Comparison of ENCODE assay signal across 18 cellular contexts in genomic region chr17:80294653-80295052, GRCh38.
"Had no signal": no experiment of that assay in that cellular context is flagged by ENCODE, and none has a peak within 500 bp of the region (broad histone marks: within the 10 kb centered on the region; RNA-seq: fewer than 3 reads in every experiment).

No MANE protein-coding gene starts in this region.

- H3K27ac Mint-ChIP-seq: activated T-helper 2 cell treated with anti-CD3 and anti-CD28 coated beads, Interferon-gamma antibody, Interleukin-2, Interleukin-4, amounts not matched to agents 10 μg/mL and 5 μg/mL and 100 μg/mL, durations not matched to agents 14 hours and 24 hours and 36 hours; brain; nephron; stimulated activated memory B cell treated with anti-CD40 and anti-IgM and Interleukin-4, amounts not matched to agents 10 μg/mL and 1 μg/mL and 100 μg/mL, for 72 hours had no signal

- H3K4me1 Mint-ChIP-seq: brain; stimulated activated memory B cell treated with anti-CD40 and anti-IgM and Interleukin-4, amounts not matched to agents 10 μg/mL and 1 μg/mL and 100 μg/mL, for 72 hours had no signal

- H3K4me3 ChIP-seq: lung, mucosa of descending colon, psoas muscle, right lobe of liver, tibial nerve, vagina had no signal

- H3K4me1 ChIP-seq: psoas muscle, tibial nerve, vagina had no signal

- ATAC-seq: stimulated activated memory B cell treated with anti-CD40 and anti-IgM and Interleukin-4, amounts not matched to agents 10 μg/mL and 1 μg/mL and 100 μg/mL, for 72 hours had no signal

- H3K9me3 Mint-ChIP-seq: central memory CD8-positive, alpha-beta T cell; nephron had no signal

- H3K27me3 Mint-ChIP-seq: brain; central memory CD8-positive, alpha-beta T cell; stimulated activated memory B cell treated with anti-CD40 and anti-IgM and Interleukin-4, amounts not matched to agents 10 μg/mL and 1 μg/mL and 100 μg/mL, for 72 hours had no signal

- H3K9me3 ChIP-seq: mucosa of descending colon, psoas muscle, right lobe of liver, tibial nerve, vagina had no signal

- H3K4me3 Mint-ChIP-seq: brain; central memory CD8-positive, alpha-beta T cell; nephron; stimulated activated memory B cell treated with anti-CD40 and anti-IgM and Interleukin-4, amounts not matched to agents 10 μg/mL and 1 μg/mL and 100 μg/mL, for 72 hours had no signal

- H3K27me3 ChIP-seq: right lobe of liver, tibial nerve, vagina had no signal

- H3K27ac ChIP-seq: psoas muscle, tibial nerve, vagina, WERI-Rb-1 had no signal

- DNase-seq: activated CD4-positive, alpha-beta T cell treated with anti-CD3 and anti-CD28 coated beads for 48 hours; activated naive CD4-positive, alpha-beta T cell treated with anti-CD3 and anti-CD28 coated beads, Interleukin-2, amount 50 U/mL, for 16 hours; cortex of kidney; effector memory CD4-positive, alpha-beta T cell; erythroblast; T-helper 1 cell; WERI-Rb-1 had no signal
